18 cellular contexts compared by ENCODE assay signal in the genomic region with DNA sequence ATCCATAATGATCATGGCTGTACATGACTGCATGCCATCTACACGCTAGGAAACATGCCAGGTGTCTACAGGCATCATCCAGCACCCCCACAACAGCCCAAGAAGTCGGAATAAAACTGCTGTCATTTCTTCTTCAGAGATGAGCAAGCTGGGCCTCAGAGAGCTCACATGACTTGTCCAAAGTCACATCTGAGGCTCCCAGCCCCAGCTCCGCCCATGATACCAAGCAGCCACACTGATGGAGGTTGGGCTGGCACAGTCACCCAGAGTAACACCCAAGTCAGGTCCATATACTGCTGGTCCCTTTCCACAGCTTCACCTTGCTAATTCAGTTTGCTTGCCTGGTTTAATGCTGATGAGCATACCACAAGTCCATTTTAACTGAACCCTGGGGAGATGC.
DNase-seq lines count a peak whose midpoint lies in the region; ATAC-seq, FAIRE-seq and TF ChIP-seq lines count a peak whose summit lies in the region.
"Had no signal": no experiment of that assay in that cellular context is flagged by ENCODE, and none has a peak within 500 bp of the region (broad histone marks: within the 10 kb centered on the region; RNA-seq: fewer than 3 reads in every experiment).

No MANE protein-coding gene starts in this region.

- H3K18ac ChIP-seq in IMR-90 (ENCODE audit: low read depth, low read length): no peak overlapping the region

- peaks cover 0 to 88% (median 3%) of the 10 kb centered on the region in 9 donors for H3K36me3 ChIP-seq in heart right ventricle
- H3K36me3 ChIP-seq in IMR-90 (ENCODE audit: control insufficient read depth, insufficient read depth, low read length): no peaks in the 10 kb centered on the region
- H3K36me3 ChIP-seq in osteoblast (ENCODE audit: insufficient read depth, low read length): no peaks in the 10 kb centered on the region
- no peaks in the 10 kb centered on the region for H3K36me3 ChIP-seq in ovary

- no peak overlapping the region for H2BK5ac ChIP-seq in IMR-90 (ENCODE audit: low read depth, low read length, poor library complexity, severe bottlenecking)

- no peak overlapping the region for H3K14ac ChIP-seq in IMR-90 (replicated peaks; ENCODE audit: low read depth, low read length)

- no peak for ATAC-seq in Right ventricle myocardium superior (ENCODE audit: poor library complexity)
- ATAC-seq in heart right ventricle: no peak
- no peak for ATAC-seq in IMR-90 (ENCODE audit: low read depth)
- ATAC-seq: HepG2 had no signal

- H3K4ac ChIP-seq in IMR-90 (ENCODE audit: low read depth, low read length): no peak overlapping the region

- no peak for TF ChIP-seq EP300 in ovary (IDR thresholded peaks at IDR 0.05)

- no peak overlapping the region for H3K4me3 ChIP-seq in heart right ventricle
- no peak overlapping the region for H3K4me3 ChIP-seq in IMR-90 (ENCODE audit: insufficient read depth, low read depth, low read length)
- H3K4me3 ChIP-seq in osteoblast (ENCODE audit: insufficient read depth, low read length): no peak overlapping the region
- no peak overlapping the region for H3K4me3 ChIP-seq in ovary

- no peak for TF ChIP-seq RAD21 in IMR-90 (IDR thresholded peaks at IDR 0.05; ENCODE audit: low read length)

- 68 to 84% methylated on average over 3 of the region's 3 CpGs for WGBS in heart right ventricle, 2 donors
- WGBS in IMR-90 (ENCODE audit: extremely low coverage in 2 of 2, insufficient read length in 1 of 2), 2 experiments: 14% methylated on average over 1 of the region's 3 CpGs; no CpG with 5 or more reads in 1 of the 2 experiments
- WGBS in ovary, 3 donors: 92 to 95% (median 93%) methylated on average over 3 of the region's 3 CpGs

- CTCF ChIA-PET in IMR-90 (lab: Yijun Ruan, JAX): no interaction called here

- H4K5ac ChIP-seq in IMR-90 (ENCODE audit: low read depth, low read length): no peak overlapping the region

- H3K27me3 ChIP-seq in heart right ventricle (peaks cover 0 to 12% (median 0%) of the 10 kb centered on the region in 7 donors), IMR-90 (ENCODE audit: control insufficient read depth, insufficient read depth, low read length) (peaks cover 72% of the 10 kb centered on the region), osteoblast (ENCODE audit: insufficient read depth, low read length) (peaks cover 77% of the 10 kb centered on the region), ovary (no peaks in the 10 kb centered on the region)

- no peaks in the 10 kb centered on the region for H4K20me1 ChIP-seq in IMR-90 (ENCODE audit: insufficient read depth, low read length)
- no peaks in the 10 kb centered on the region for H4K20me1 ChIP-seq in osteoblast (ENCODE audit: insufficient read depth, low read length)

- no peaks in the 10 kb centered on the region; the same call in 1 of the 2 replicates for H3K9me1 ChIP-seq in IMR-90 (ENCODE audit: insufficient read depth, low read length)

- H3K79me1 ChIP-seq in IMR-90 (ENCODE audit: low read depth in 1 of 2, low read length in 2 of 2): no peaks in the 10 kb centered on the region

- peak overlapping the region; percentile 8 for H2AFZ ChIP-seq in IMR-90 (replicated peaks; ENCODE audit: low read length, poor library complexity)
- H2AFZ ChIP-seq in osteoblast (ENCODE audit: low read length): no peak overlapping the region

- no peak overlapping the region for H2AK9ac ChIP-seq in IMR-90 (replicated peaks; ENCODE audit: low read depth, low read length, poor library complexity)

- FAIRE-seq in urothelium cell line (lab: Jason Lieb, UNC): no peak
- FAIRE-seq: A204.1, GM12892, GM19239, HepG2, HTR-8/SVneo had no signal

- intact Hi-C loops in Right ventricle myocardium superior (cut with DNase I) (no loop called here), heart right ventricle (cut with DNase I) (no loop called here), IMR-90 (cut with micrococcal nuclease) (no loop called here), posterior vena cava (cut with DNase I) (no loop called here), ovary (cut with DNase I) (no loop called here)

- H2BK20ac ChIP-seq in IMR-90 (ENCODE audit: low read depth, low read length): no peak overlapping the region

- H3K56ac ChIP-seq in IMR-90 (ENCODE audit: extremely low read depth, insufficient read depth, low read length): no peak overlapping the region

- TF ChIP-seq POLR2A in IMR-90 (IDR thresholded peaks at IDR 0.05; ENCODE audit: low read depth, low read length) (no peak), ovary (IDR thresholded peaks at IDR 0.05) (no peak)

- in situ Hi-C loops in IMR-90 (cut with MboI; ENCODE audit: low sequenced_read_pairs): no loop called here

- H4K8ac ChIP-seq in IMR-90 (ENCODE audit: low read depth in 2 of 2, low read length in 2 of 2): no peak overlapping the region

- H2BK120ac ChIP-seq in IMR-90 (ENCODE audit: low read depth, low read length): no peak overlapping the region

- BruUV-seq in IMR-90 (replicated peaks; lab: Mats Ljungman, UMichigan): no TSS peak

- POLR2A ChIA-PET in IMR-90 (lab: Charles Lee; ENCODE audit: unreplicated experiment): no interaction called here

- dilution Hi-C loops in IMR-90 (cut with HindIII; ENCODE audit: low sequenced_read_pairs, unreplicated experiment): no loop called here

- DNase-seq in Right ventricle myocardium superior (peak; percentile 15), heart right ventricle (no peak), IMR-90 (no peak), osteoblast (ENCODE audit: insufficient read length, low spot score, missing footprints) (peak; percentile 41), posterior vena cava (ENCODE audit: low spot score) (no peak), urothelium cell line (ENCODE audit: low spot score) (no peak), ovary (no peak)
- DNase-seq: Caco-2; CD8-positive, alpha-beta memory T cell; DND-41; GDM1; HCEC 1CT; HFFc6 had no signal

- no peak overlapping the region for H3K4me2 ChIP-seq in IMR-90 (ENCODE audit: low read depth, low read length)
- no peak overlapping the region for H3K4me2 ChIP-seq in osteoblast (ENCODE audit: insufficient read depth, low read length)

- H2AK5ac ChIP-seq in IMR-90 (ENCODE audit: low read depth, low read length): no peak overlapping the region

- peak overlapping the region in 1 of 10 donors; percentile 26 for H3K27ac ChIP-seq in heart right ventricle
- H3K27ac ChIP-seq in IMR-90 (ENCODE audit: insufficient read depth, low read length): no peak overlapping the region
- H3K27ac ChIP-seq in osteoblast (ENCODE audit: low read depth, low read length): no peak overlapping the region
- H3K27ac ChIP-seq in ovary: no peak overlapping the region

- H3K79me2 ChIP-seq in osteoblast (ENCODE audit: insufficient read depth, low read length): no peaks in the 10 kb centered on the region

- TF ChIP-seq CTCF in heart right ventricle (IDR thresholded peaks at IDR 0.05) (no peak), IMR-90 (conservative IDR thresholded peaks at IDR 0.05; ENCODE audit: low read depth, low read length) (no peak), osteoblast (IDR thresholded peaks at IDR 0.05; ENCODE audit: extremely low read depth, low read depth, low read length) (no peak), ovary (IDR thresholded peaks at IDR 0.05) (no peak)

- no peak overlapping the region for H4K91ac ChIP-seq in IMR-90 (ENCODE audit: insufficient read depth, low read depth, low read length)

- H3K9ac ChIP-seq in IMR-90 (ENCODE audit: low read depth, low read length): no peak overlapping the region

- H3K9me3 ChIP-seq in heart right ventricle (no peaks in the 10 kb centered on the region), IMR-90 (ENCODE audit: control insufficient read depth, insufficient read depth, low read length) (no peaks in the 10 kb centered on the region), osteoblast (ENCODE audit: low read depth, low read length) (no peaks in the 10 kb centered on the region), ovary (no peaks in the 10 kb centered on the region)
- H3K9me3 ChIP-seq: Caco-2 had no signal

- H3K23ac ChIP-seq in IMR-90 (ENCODE audit: low read depth, low read length): no peak overlapping the region

- H2BK15ac ChIP-seq in IMR-90 (ENCODE audit: low read depth, low read length): no peak overlapping the region

- H3K4me1 ChIP-seq in heart right ventricle: peaks cover 4 to 61% (median 12%) of the 10 kb centered on the region in 9 donors
- H3K4me1 ChIP-seq in IMR-90 (ENCODE audit: control insufficient read depth, insufficient read depth, low read length): no peaks in the 10 kb centered on the region
- no peaks in the 10 kb centered on the region for H3K4me1 ChIP-seq in osteoblast (ENCODE audit: insufficient read depth, low read length)
- H3K4me1 ChIP-seq in ovary (ENCODE audit: insufficient read depth): no peaks in the 10 kb centered on the region
- H3K4me1 ChIP-seq: Caco-2 had no signal

TF ChIP-seq in IMR-90, 13 proteins besides CTCF, POLR2A, EP300 and RAD21:
- TF ChIP-seq BHLHE40 (IDR thresholded peaks at IDR 0.05; ENCODE audit: low read depth, low read length) (no peak), RCOR1 (IDR thresholded peaks at IDR 0.05; ENCODE audit: insufficient replicate concordance, low read length) (no peak), SMC3 (IDR thresholded peaks at IDR 0.05; ENCODE audit: low read depth, low read length) (no peak), MAZ (IDR thresholded peaks at IDR 0.05; ENCODE audit: borderline replicate concordance, low read depth, low read length) (no peak), RFX5 (IDR thresholded peaks at IDR 0.05; ENCODE audit: low read depth, low read length) (no peak), NFE2L2 (IDR thresholded peaks at IDR 0.05; ENCODE audit: low read depth, low read length) (no peak)
- TF ChIP-seq, protein P1, sequence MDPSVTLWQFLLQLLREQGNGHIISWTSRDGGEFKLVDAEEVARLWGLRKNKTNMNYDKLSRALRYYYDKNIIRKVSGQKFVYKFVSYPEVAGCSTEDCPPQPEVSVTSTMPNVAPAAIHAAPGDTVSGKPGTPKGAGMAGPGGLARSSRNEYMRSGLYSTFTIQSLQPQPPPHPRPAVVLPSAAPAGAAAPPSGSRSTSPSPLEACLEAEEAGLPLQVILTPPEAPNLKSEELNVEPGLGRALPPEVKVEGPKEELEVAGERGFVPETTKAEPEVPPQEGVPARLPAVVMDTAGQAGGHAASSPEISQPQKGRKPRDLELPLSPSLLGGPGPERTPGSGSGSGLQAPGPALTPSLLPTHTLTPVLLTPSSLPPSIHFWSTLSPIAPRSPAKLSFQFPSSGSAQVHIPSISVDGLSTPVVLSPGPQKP (IDR thresholded peaks at IDR 0.05; ENCODE audit: borderline replicate concordance, low read depth, low read length): no peak

Comparison
In these comparisons a context has a peak if more than half of its experiments do, and no peak if none do; other contexts are left out.
1. DNase-seq: peak in Right ventricle myocardium superior (single experiment) and osteoblast (single experiment); none in heart right ventricle (0 of 2), IMR-90 (single experiment), posterior vena cava (single experiment), urothelium cell line (single experiment) and ovary (0 of 5).